ENCODE assay signal across 15 cellular contexts in the genomic region with DNA sequence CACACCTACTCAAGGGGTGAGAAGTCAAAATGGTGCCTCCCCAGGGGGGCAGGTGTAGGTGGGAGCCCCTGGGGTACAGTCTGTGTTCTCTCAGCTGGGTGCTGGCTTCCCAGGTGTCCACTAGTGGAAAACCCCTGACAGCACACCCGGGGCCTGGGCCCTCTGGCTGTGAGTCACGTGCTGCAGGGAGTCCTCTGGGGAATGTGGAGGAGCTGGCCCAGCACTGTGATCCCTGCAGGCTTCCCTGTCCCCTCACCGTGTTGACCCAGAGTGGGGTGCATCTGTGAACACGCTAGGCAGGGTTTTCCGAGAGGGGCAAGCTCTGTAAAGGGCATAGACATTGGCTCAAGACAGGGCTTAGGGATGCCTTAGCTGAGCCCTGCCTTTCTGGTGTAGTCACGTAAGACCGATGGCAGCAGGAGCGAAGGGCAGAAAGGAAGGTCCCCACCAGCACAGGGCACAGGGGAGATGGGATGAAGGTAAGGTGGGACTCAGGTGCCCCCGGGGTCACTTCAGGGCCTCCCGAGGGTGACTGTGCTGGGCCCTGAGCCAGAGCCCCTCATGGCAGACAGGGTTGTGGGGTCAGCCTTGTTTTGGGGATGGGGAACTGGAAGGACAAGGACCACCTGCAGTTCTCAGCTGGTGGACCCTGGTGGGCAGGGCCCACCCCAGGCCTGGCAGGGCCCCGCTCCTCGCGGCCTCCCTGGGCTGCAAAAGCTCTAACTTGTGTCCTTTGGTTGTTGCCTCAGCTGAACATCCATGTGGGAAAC. TPM values are rescaled to one million over a fixed set of nuclear protein-coding genes. Genes with fewer than 3 reads are reported as not detected.
DNase-seq lines count a peak whose midpoint lies in the region; ATAC-seq and TF ChIP-seq lines count a peak whose summit lies in the region.
"Had no signal": no experiment of that assay in that cellular context is flagged by ENCODE, and none has a peak within 500 bp of the region (broad histone marks: within the 10 kb centered on the region; RNA-seq: fewer than 3 reads in every experiment).

No MANE protein-coding gene starts in this region.

- no peak for TF ChIP-seq CTCF in DND-41 (IDR thresholded peaks at IDR 0.05; ENCODE audit: borderline replicate concordance, extremely low read depth, low read length, poor library complexity, severe bottlenecking)
- TF ChIP-seq CTCF in RWPE1 (conservative IDR thresholded peaks at IDR 0.05; ENCODE audit: low read depth), result no peak
- TF ChIP-seq CTCF in lower lobe of right lung (IDR thresholded peaks at IDR 0.05), result no peak

- no peak overlapping the region for H2AFZ ChIP-seq in DND-41 (ENCODE audit: low read depth, low read length)

- peaks cover 20% of the 10 kb centered on the region for H4K20me1 ChIP-seq in DND-41 (ENCODE audit: insufficient read depth, low read length)

- ATAC-seq in DND-41 (ENCODE audit: insufficient read depth, low read depth), result no peak
- ATAC-seq in lower lobe of right lung, result no peak
- ATAC-seq: esophagus mucosa had no signal

- POLR2A ChIA-PET in RWPE1 (lab: Yijun Ruan, JAX; ENCODE audit: low non-redundant PET), result no interaction called here

- no peak overlapping the region for H3K9ac ChIP-seq in DND-41 (ENCODE audit: low read depth, low read length)

- H3K4me3 ChIP-seq in DND-41 (ENCODE audit: low read depth in 1 of 2, low read length in 2 of 2) (no peak overlapping the region), lower lobe of right lung (no peak overlapping the region)
- H3K4me3 ChIP-seq: ascending aorta had no signal

- no peak overlapping the region for H3K4me2 ChIP-seq in DND-41 (ENCODE audit: insufficient read depth, low read length)

- peaks cover 95% of the 10 kb centered on the region for H3K36me3 ChIP-seq in DND-41 (ENCODE audit: insufficient read depth, low read length)
- H3K36me3 ChIP-seq in lower lobe of right lung, result peaks cover 100% of the 10 kb centered on the region

- intact Hi-C loops in lower lobe of right lung (cut with DNase I), result no loop called here

- DNase-seq in DND-41 (no peak), RWPE1 (ENCODE audit: low spot score) (no peak), lower lobe of right lung (peak; percentile 15), NCI-H1092 (lab: John Stamatoyannopoulos, UW) (no peak), NCI-H446 (lab: John Stamatoyannopoulos, UW) (no peak)
- no peak for DNase-seq in activated CD4-positive, CD25-positive, alpha-beta regulatory T cell (lab: John Stamatoyannopoulos, UW)
- DNase-seq: activated B cell treated with CpG ODN at 0.5 μM for 24 hours; activated T-cell treated with anti-CD3 and anti-CD28 coated beads, Interleukin-2, amount 50 U/mL, for 24 hours; H7; KBM-7; kidney glomerular epithelial cell; NCI-H1417 treated with DMSO at 0.1 percent for 48 hours; NCI-H510A treated with DMSO at 0.1 percent for 48 hours had no signal

- H3K4me1 ChIP-seq in DND-41 (ENCODE audit: insufficient read depth, low read length) (peaks cover 31% of the 10 kb centered on the region), lower lobe of right lung (no peaks in the 10 kb centered on the region)
- H3K4me1 ChIP-seq: ascending aorta had no signal

- H3K79me2 ChIP-seq in DND-41 (ENCODE audit: insufficient read depth, low read length), result peaks cover 13% of the 10 kb centered on the region; the same call in 1 of the 2 replicates

- H3K27me3 ChIP-seq in DND-41 (ENCODE audit: insufficient read depth, low read length, poor library complexity) (no peaks in the 10 kb centered on the region), lower lobe of right lung (ENCODE audit: low read depth) (no peaks in the 10 kb centered on the region)
- H3K27me3 ChIP-seq: ascending aorta had no signal

- no peaks in the 10 kb centered on the region for H3K9me3 ChIP-seq in DND-41 (ENCODE audit: insufficient read depth, low read length, severe bottlenecking)
- no peaks in the 10 kb centered on the region for H3K9me3 ChIP-seq in lower lobe of right lung
- H3K9me3 ChIP-seq: ascending aorta had no signal

- CTCF ChIA-PET in RWPE1 (lab: Yijun Ruan, JAX), result no interaction called here

- H3K27ac ChIP-seq in DND-41 (ENCODE audit: low read length) (peak overlapping the region; percentile 22; the same call in 1 of the 2 replicates), RWPE1 (peak overlapping the region; percentile 64), lower lobe of right lung (no peak overlapping the region)

RNA-seq across cellular contexts. Expression of a gene that starts 14.1 kb away (rescaled TPM):
- total RNA-seq in lower lobe of right lung, result 5.8 TPM

RNA-seq across cellular contexts. Expression of a gene that starts 33.0 kb away (rescaled TPM):
- total RNA-seq in lower lobe of right lung, result 12.7 TPM
- total RNA-seq: ascending aorta had no signal

RNA-seq across cellular contexts. Expression of a gene that starts 37.9 kb away (rescaled TPM):
- 61.3 TPM for total RNA-seq in lower lobe of right lung

RNA-seq across cellular contexts. Expression of a gene that starts 52.0 kb away (rescaled TPM):
- total RNA-seq in lower lobe of right lung, result 1.9 TPM

RNA-seq across cellular contexts. Expression of a gene that starts 56.9 kb away (rescaled TPM):
- total RNA-seq in lower lobe of right lung, result 114 TPM
